In genomic region chr12:106020736-106021135, GRCh38 we compare ENCODE assay signal across 28 cellular contexts.
"Had no signal": no experiment of that assay in that cellular context is flagged by ENCODE, and none has a peak within 500 bp of the region (broad histone marks: within the 10 kb centered on the region; RNA-seq: fewer than 3 reads in every experiment).

No MANE protein-coding gene starts in this region.

- H3K9me3 ChIP-seq: uterus had no signal

- DNase-seq: activated CD4-positive, alpha-beta T cell treated with anti-CD3 and anti-CD28 coated beads for 48 hours; activated CD4-positive, alpha-beta T cell treated with anti-CD3 and anti-CD28 coated beads, Interleukin-2, amount 50 U/mL, for 48 hours; activated CD8-positive, alpha-beta memory T cell treated with anti-CD3 and anti-CD28 coated beads for 24 hours; activated effector memory CD4-positive, alpha-beta T cell treated with anti-CD3 and anti-CD28 coated beads, Interleukin-2, amount 50 U/mL, for 16 hours; activated naive CD4-positive, alpha-beta T cell treated with anti-CD3 and anti-CD28 coated beads for 36 hours; activated naive CD8-positive, alpha-beta T cell treated with anti-CD3 and anti-CD28 coated beads, Interleukin-2, amount 10 ng/mL, durations not matched to agents 7 days and 5 days; activated T-cell treated with anti-CD3 and anti-CD28 coated beads, Interleukin-2, amount 50 U/mL, for 1 hour; central memory CD4-positive, alpha-beta T cell; effector memory CD4-positive, alpha-beta T cell; foreskin fibroblast; heart left ventricle; hypothalamus; immature natural killer cell; kidney; left colon; naive thymus-derived CD8-positive, alpha-beta T cell; right cardiac atrium; spleen; stimulated activated naive CD4-positive, alpha-beta T cell treated with Interleukin-2 at 50 U/mL for 16 hours; SW 1271; T-helper 9 cell; trophoblast cell; uterus had no signal

- H3K27me3 Mint-ChIP-seq: activated naive CD8-positive, alpha-beta T cell treated with anti-CD3 and anti-CD28 coated beads, Interleukin-2, amount 10 ng/mL, durations not matched to agents 7 days and 5 days had no signal

- H3K4me1 ChIP-seq: breast epithelium, uterus had no signal

- H3K4me3 ChIP-seq: breast epithelium, heart left ventricle, spleen, uterus had no signal

- H3K27me3 ChIP-seq: breast epithelium, heart left ventricle, uterus had no signal

- FAIRE-seq: kidney, TTC549 had no signal

- H3K27ac Mint-ChIP-seq: activated naive CD4-positive, alpha-beta T cell treated with anti-CD3 and anti-CD28 coated beads for 36 hours; activated naive CD8-positive, alpha-beta T cell treated with anti-CD3 and anti-CD28 coated beads, Interleukin-2, amount 10 ng/mL, durations not matched to agents 7 days and 5 days; activated T-helper 1 cell treated with anti-CD3 and anti-CD28 coated beads, Interleukin-12 subunit alpha, Interleukin-12 subunit beta, Interleukin-2, Interleukin-4 antibody, amounts not matched to agents 30 ng/mL and 10 ng/mL and 1 ng/mL, durations not matched to agents 14 hours and 24 hours and 36 hours; immature natural killer cell; memory B cell; naive thymus-derived CD8-positive, alpha-beta T cell; T-helper 1 cell treated with Interleukin-12 subunit alpha and Interleukin-12 subunit beta and Interleukin-4 antibody, amounts not matched to agents 30 μg/mL and 1 μg/mL, for 36 hours had no signal

- ATAC-seq: left colon; naive thymus-derived CD8-positive, alpha-beta T cell had no signal

- H3K4me1 Mint-ChIP-seq: activated naive CD8-positive, alpha-beta T cell treated with anti-CD3 and anti-CD28 coated beads, Interleukin-2, amount 10 ng/mL, durations not matched to agents 7 days and 5 days; immature natural killer cell; memory B cell; naive thymus-derived CD8-positive, alpha-beta T cell had no signal

- H3K36me3 Mint-ChIP-seq: activated naive CD8-positive, alpha-beta T cell treated with anti-CD3 and anti-CD28 coated beads, Interleukin-2, amount 10 ng/mL, durations not matched to agents 7 days and 5 days; immature natural killer cell had no signal

- H3K4me3 Mint-ChIP-seq: activated naive CD4-positive, alpha-beta T cell treated with anti-CD3 and anti-CD28 coated beads for 36 hours; activated naive CD8-positive, alpha-beta T cell treated with anti-CD3 and anti-CD28 coated beads, Interleukin-2, amount 10 ng/mL, durations not matched to agents 7 days and 5 days; activated T-helper 1 cell treated with anti-CD3 and anti-CD28 coated beads, Interleukin-12 subunit alpha, Interleukin-12 subunit beta, Interleukin-2, Interleukin-4 antibody, amounts not matched to agents 30 ng/mL and 10 ng/mL and 1 ng/mL, durations not matched to agents 14 hours and 24 hours and 36 hours; immature natural killer cell; memory B cell; naive thymus-derived CD8-positive, alpha-beta T cell; T-helper 1 cell treated with Interleukin-12 subunit alpha and Interleukin-12 subunit beta and Interleukin-4 antibody, amounts not matched to agents 30 μg/mL and 1 μg/mL, for 36 hours had no signal

- H3K27ac ChIP-seq: breast epithelium, spleen had no signal

- H3K36me3 ChIP-seq: breast epithelium, heart left ventricle, spleen, uterus had no signal
